8 cellular contexts compared by ENCODE assay signal in the genomic region with DNA sequence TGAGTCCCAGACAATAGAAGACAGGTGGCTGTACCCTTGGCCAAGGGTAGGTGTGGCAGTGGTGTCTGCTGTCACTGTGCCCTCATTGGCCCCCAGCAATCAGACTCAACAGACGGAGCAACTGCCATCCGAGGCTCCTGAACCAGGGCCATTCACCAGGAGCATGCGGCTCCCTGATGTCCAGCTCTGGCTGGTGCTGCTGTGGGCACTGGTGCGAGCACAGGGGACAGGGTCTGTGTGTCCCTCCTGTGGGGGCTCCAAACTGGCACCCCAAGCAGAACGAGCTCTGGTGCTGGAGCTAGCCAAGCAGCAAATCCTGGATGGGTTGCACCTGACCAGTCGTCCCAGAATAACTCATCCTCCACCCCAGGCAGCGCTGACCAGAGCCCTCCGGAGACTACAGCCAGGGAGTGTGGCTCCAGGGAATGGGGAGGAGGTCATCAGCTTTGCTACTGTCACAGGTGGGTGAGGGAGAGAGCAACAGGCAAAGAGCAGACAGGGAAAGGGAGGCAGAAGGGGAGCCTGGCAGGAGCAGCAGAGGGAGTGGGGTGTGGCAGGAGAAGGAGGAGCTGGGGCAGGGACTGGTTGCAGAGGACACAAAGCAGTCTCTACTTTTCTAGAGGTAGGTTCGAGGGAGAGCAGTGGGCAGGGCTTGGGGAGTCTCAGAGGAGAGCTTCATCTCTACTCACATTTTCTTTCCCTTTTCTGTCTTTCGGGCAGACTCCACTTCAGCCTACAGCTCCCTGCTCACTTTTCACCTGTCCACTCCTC. TPM values are rescaled to one million over a fixed set of nuclear protein-coding genes. Genes with fewer than 3 reads are reported as not detected.
DNase-seq lines count a peak whose midpoint lies in the region; FAIRE-seq and TF ChIP-seq lines count a peak whose summit lies in the region.

No MANE protein-coding gene starts in this region.

- H4K20me1 ChIP-seq in OCI-LY3 (ENCODE audit: insufficient read depth, low read length) (no peaks in the 10 kb centered on the region), endothelial cell of umbilical vein (replicated peaks; ENCODE audit: control insufficient read depth, extremely low read depth, insufficient read depth, low read length) (no peaks in the 10 kb centered on the region)

- no peak for DNase-seq in activated T-cell treated with anti-CD3 and anti-CD28 coated beads, Interleukin-2, amount 50 U/mL, for 24 hours
- no peak for DNase-seq in activated T-cell treated with anti-CD3 and anti-CD28 coated beads, Interleukin-2, amount 50 U/mL, for 1 hour
- DNase-seq in endothelial cell of umbilical vein (ENCODE audit: low read depth, low spot score), result no peak
- DNase-seq in spleen, result peak; percentile 68
- DNase-seq in activated effector memory CD4-positive, alpha-beta T cell treated with Interleukin-2 at 50 U/mL for 16 hours, result no peak
- no peak for DNase-seq in NCI-H2081 (lab: John Stamatoyannopoulos, UW)
- DNase-seq in ecto neural progenitor cell (ENCODE audit: low spot score), result no peak

- no peak overlapping the region for H3K27ac ChIP-seq in OCI-LY3 (ENCODE audit: low read length)
- no peak overlapping the region for H3K27ac ChIP-seq in endothelial cell of umbilical vein (ENCODE audit: insufficient read depth, low read depth, low read length)
- no peak overlapping the region for H3K27ac ChIP-seq in spleen

- no peak for FAIRE-seq in endothelial cell of umbilical vein (lab: Jason Lieb, UNC)

- peak overlapping the region; percentile 94 for H3K4me2 ChIP-seq in OCI-LY3 (ENCODE audit: low read length)
- H3K4me2 ChIP-seq in endothelial cell of umbilical vein (ENCODE audit: insufficient read depth, low read length), result no peak overlapping the region

- H3K9me1 ChIP-seq in endothelial cell of umbilical vein (replicated peaks; ENCODE audit: control insufficient read depth, extremely low read depth, insufficient read depth, low read length), result no peaks in the 10 kb centered on the region

- H3K4me3 ChIP-seq in OCI-LY3 (ENCODE audit: low read length) (peak overlapping the region; percentile 75), endothelial cell of umbilical vein (replicated peaks in 1 of 3; ENCODE audit: insufficient read depth in 1 of 3, low read depth in 1 of 3, low read length in 3 of 3) (no peak overlapping the region), spleen (peak overlapping the region in 1 of 8 donors; percentile 35)

- no peaks in the 10 kb centered on the region for H3K9me3 ChIP-seq in OCI-LY3 (ENCODE audit: insufficient read depth, low read length)
- no peaks in the 10 kb centered on the region for H3K9me3 ChIP-seq in endothelial cell of umbilical vein (replicated peaks; ENCODE audit: control insufficient read depth, insufficient read depth, low read length)
- no peaks in the 10 kb centered on the region for H3K9me3 ChIP-seq in spleen

- intact Hi-C loops in endothelial cell of umbilical vein (cut with micrococcal nuclease) (no loop called here), spleen (cut with DNase I; ENCODE audit: low total_unique reads) (no loop called here)

- no peaks in the 10 kb centered on the region for H3K36me3 ChIP-seq in OCI-LY3 (replicated peaks; ENCODE audit: low read depth, low read length)
- H3K36me3 ChIP-seq in endothelial cell of umbilical vein (ENCODE audit: control insufficient read depth in 2 of 2, extremely low read depth in 1 of 2, insufficient read depth in 2 of 2, low read length in 2 of 2), result no peaks in the 10 kb centered on the region
- H3K36me3 ChIP-seq in spleen, result no peaks in the 10 kb centered on the region

- H3K27me3 ChIP-seq in OCI-LY3 (ENCODE audit: low read depth, low read length) (no peaks in the 10 kb centered on the region), endothelial cell of umbilical vein (ENCODE audit: control insufficient read depth in 2 of 2, insufficient read depth in 2 of 2, low read length in 2 of 2) (peaks cover 0 to 3% of the 10 kb centered on the region in 2 experiments), spleen (replicated peaks in 1 of 7) (peaks cover 0 to 17% (median 0%) of the 10 kb centered on the region in 7 donors)

- H3K4me1 Mint-ChIP-seq in activated T-cell treated with anti-CD3 and anti-CD28 coated beads, Interleukin-2, amount 50 U/mL, for 24 hours (ENCODE audit: low read depth), result peaks cover 55% of the 10 kb centered on the region

- peaks cover 7% of the 10 kb centered on the region for H3K27me3 Mint-ChIP-seq in activated T-cell treated with anti-CD3 and anti-CD28 coated beads, Interleukin-2, amount 50 U/mL, for 24 hours

- CTCF ChIA-PET in endothelial cell of umbilical vein (lab: Charles Lee), result interaction anchor here (0.6 to 7.9 kb wide), 20 partner anchors 10 to 213 kb away, joined by 3 to 394 read pairs (median 4); no protein-coding TSS in a partner anchor

- no peaks in the 10 kb centered on the region for H3K36me3 Mint-ChIP-seq in activated T-cell treated with anti-CD3 and anti-CD28 coated beads, Interleukin-2, amount 50 U/mL, for 24 hours (ENCODE audit: low read depth)

- dilution Hi-C loops in endothelial cell of umbilical vein (cut with MboI; ENCODE audit: extremely low pct_ligation_motif_present, low sequenced_read_pairs), result no loop called here

- H3K4me1 ChIP-seq in OCI-LY3 (ENCODE audit: low read length) (peaks cover 38% of the 10 kb centered on the region), endothelial cell of umbilical vein (ENCODE audit: control insufficient read depth, extremely low read depth, insufficient read depth, low read length) (peaks cover 11% of the 10 kb centered on the region), spleen (peaks cover 14 to 46% (median 20%) of the 10 kb centered on the region in 6 donors)

- H3K4me3 Mint-ChIP-seq in activated T-cell treated with anti-CD3 and anti-CD28 coated beads, Interleukin-2, amount 50 U/mL, for 24 hours, result peak overlapping the region; percentile 76

- no TSS peak for BruUV-seq in endothelial cell of umbilical vein (replicated peaks; lab: Mats Ljungman, UMichigan)

- WGBS in spleen, 5 donors, result 56 to 67% (median 63%) methylated on average over 5 to 10 of the region's 10 CpGs

- TF ChIP-seq POLR2A in endothelial cell of umbilical vein (IDR thresholded peaks at IDR 0.05; ENCODE audit: low read depth, low read length) (no peak), spleen (IDR thresholded peaks at IDR 0.05) (no peak)

- POLR2A ChIA-PET in endothelial cell of umbilical vein (lab: Charles Lee), result no interaction called here

- H3K9me3 Mint-ChIP-seq in activated T-cell treated with anti-CD3 and anti-CD28 coated beads, Interleukin-2, amount 50 U/mL, for 24 hours, result no peaks in the 10 kb centered on the region

- H3K27ac Mint-ChIP-seq in activated T-cell treated with anti-CD3 and anti-CD28 coated beads, Interleukin-2, amount 50 U/mL, for 24 hours, result peak overlapping the region; percentile 54

- no peak for TF ChIP-seq CTCF in OCI-LY3 (IDR thresholded peaks at IDR 0.05; ENCODE audit: low read depth, low read length)
- TF ChIP-seq CTCF in endothelial cell of umbilical vein (IDR thresholded peaks at IDR 0.05; ENCODE audit: extremely low read depth in 1 of 2, insufficient read depth in 1 of 2, low read depth in 1 of 2, low read length in 2 of 2), result no peak
- no peak for TF ChIP-seq CTCF in spleen (IDR thresholded peaks at IDR 0.05 in 8 of 11, conservative IDR thresholded peaks at IDR 0.05 in 3 of 11)

- H3K9ac ChIP-seq in OCI-LY3 (ENCODE audit: low read length), result peak overlapping the region; percentile 46
- no peak overlapping the region for H3K9ac ChIP-seq in endothelial cell of umbilical vein (replicated peaks; ENCODE audit: extremely low read depth, insufficient read depth, low read length)

- H3K79me2 ChIP-seq in OCI-LY3 (ENCODE audit: low read length), result no peaks in the 10 kb centered on the region
- no peaks in the 10 kb centered on the region for H3K79me2 ChIP-seq in endothelial cell of umbilical vein (ENCODE audit: control insufficient read depth, insufficient read depth, low read length)

- peak overlapping the region; percentile 77 for H2AFZ ChIP-seq in OCI-LY3 (ENCODE audit: low read depth, low read length)
- peak overlapping the region; percentile 9 for H2AFZ ChIP-seq in endothelial cell of umbilical vein (ENCODE audit: low read depth, low read length)

RNA-seq across cellular contexts. Expression of a gene that starts 0.5 kb away (rescaled TPM):
- total RNA-seq in endothelial cell of umbilical vein, result not detected in 2 replicates
- polyA plus RNA-seq in endothelial cell of umbilical vein, result not detected in 2 replicates
- polyA plus RNA-seq in endothelial cell of umbilical vein (2011; cell fraction: cytosol; rRNA removed), result not detected in 2 replicates
- polyA plus RNA-seq in endothelial cell of umbilical vein (2011; cell fraction: nucleus; rRNA removed), result not detected in 2 replicates
- polyA plus RNA-seq in endothelial cell of umbilical vein (2012), result not detected in 2 replicates
- polyA minus RNA-seq in endothelial cell of umbilical vein, result 0.15 and 0.63 TPM in 2 replicates
- polyA minus RNA-seq in endothelial cell of umbilical vein (2011; cell fraction: cytosol; rRNA and poly(A)+ RNA removed), result 2.9 TPM
- polyA minus RNA-seq in endothelial cell of umbilical vein (2011; cell fraction: nucleus; rRNA and poly(A)+ RNA removed), result not detected in 2 replicates
- not detected for total RNA-seq in spleen
- under 1 TPM in 1 of 3 donors, not detected in 2; 0.02 TPM for polyA plus RNA-seq in spleen

RNA-seq across cellular contexts. Expression of a gene that starts 4.0 kb away (rescaled TPM):
- total RNA-seq in endothelial cell of umbilical vein, result 0.29 and 1.1 TPM in 2 replicates
- 0.10 and 0.14 TPM in 2 replicates for polyA plus RNA-seq in endothelial cell of umbilical vein
- polyA plus RNA-seq in endothelial cell of umbilical vein (2011; cell fraction: cytosol; rRNA removed), result 0.09 and 0.14 TPM in 2 replicates
- 0.55 and 0.73 TPM in 2 replicates for polyA plus RNA-seq in endothelial cell of umbilical vein (2011; cell fraction: nucleus; rRNA removed)
- polyA plus RNA-seq in endothelial cell of umbilical vein (2012), result 0.25 TPM in 1 of 2 replicates, not detected in the other
- not detected in 2 replicates for polyA minus RNA-seq in endothelial cell of umbilical vein
- 0.41 TPM for polyA minus RNA-seq in endothelial cell of umbilical vein (2011; cell fraction: cytosol; rRNA and poly(A)+ RNA removed)
- polyA minus RNA-seq in endothelial cell of umbilical vein (2011; cell fraction: nucleus; rRNA and poly(A)+ RNA removed), result not detected in 2 replicates
- 1 to 10 TPM in 4 of 7 donors, under 1 TPM in 3; 0.46 to 3.6 (median 1.1) TPM for total RNA-seq in spleen
- 1 to 10 TPM in 1 of 3 donors, under 1 TPM in 2; 0.63 to 1.2 (median 0.77) TPM for polyA plus RNA-seq in spleen

RNA-seq across cellular contexts. Expression of a gene that starts 21.0 kb away (rescaled TPM):
- total RNA-seq in endothelial cell of umbilical vein (not detected in 2 replicates), spleen (under 1 TPM in 1 of 7 donors, not detected in 6; 0.19 TPM)
- polyA plus RNA-seq in endothelial cell of umbilical vein (0.08 TPM in 1 of 2 replicates, not detected in the other), spleen (not detected)
- not detected in 2 replicates for polyA plus RNA-seq in endothelial cell of umbilical vein (2011; cell fraction: cytosol; rRNA removed)
- polyA plus RNA-seq in endothelial cell of umbilical vein (2011; cell fraction: nucleus; rRNA removed), result not detected in 2 replicates
- polyA plus RNA-seq in endothelial cell of umbilical vein (2012), result not detected in 2 replicates
- not detected in 2 replicates for polyA minus RNA-seq in endothelial cell of umbilical vein
- polyA minus RNA-seq in endothelial cell of umbilical vein (2011; cell fraction: cytosol; rRNA and poly(A)+ RNA removed), result not detected
- 0.29 TPM in 1 of 2 replicates, not detected in the other for polyA minus RNA-seq in endothelial cell of umbilical vein (2011; cell fraction: nucleus; rRNA and poly(A)+ RNA removed)

RNA-seq across cellular contexts. Expression of a gene that starts 24.1 kb away (rescaled TPM):
- 0.38 TPM in 1 of 2 replicates, not detected in the other for total RNA-seq in endothelial cell of umbilical vein
- 0.25 and 0.35 TPM in 2 replicates for polyA plus RNA-seq in endothelial cell of umbilical vein
- 0.18 and 0.20 TPM in 2 replicates for polyA plus RNA-seq in endothelial cell of umbilical vein (2011; cell fraction: cytosol; rRNA removed)
- 0.41 and 0.66 TPM in 2 replicates for polyA plus RNA-seq in endothelial cell of umbilical vein (2011; cell fraction: nucleus; rRNA removed)
- polyA plus RNA-seq in endothelial cell of umbilical vein (2012), result 0.30 TPM in 1 of 2 replicates, not detected in the other
- 1.0 and 1.8 TPM in 2 replicates for polyA minus RNA-seq in endothelial cell of umbilical vein
- polyA minus RNA-seq in endothelial cell of umbilical vein (2011; cell fraction: cytosol; rRNA and poly(A)+ RNA removed), result not detected
- polyA minus RNA-seq in endothelial cell of umbilical vein (2011; cell fraction: nucleus; rRNA and poly(A)+ RNA removed), result not detected in 2 replicates
- total RNA-seq in spleen, result 100 to 1,000 TPM; 148 to 328 (median 226) TPM
- polyA plus RNA-seq in spleen, result 100 to 1,000 TPM; 190 to 400 (median 251) TPM

RNA-seq across cellular contexts. Expression of a gene that starts 24.7 kb away (rescaled TPM):
- 31.3 and 36.6 TPM in 2 replicates for total RNA-seq in endothelial cell of umbilical vein
- 26.1 and 28.0 TPM in 2 replicates for polyA plus RNA-seq in endothelial cell of umbilical vein
- polyA plus RNA-seq in endothelial cell of umbilical vein (2011; cell fraction: cytosol; rRNA removed), result 16.4 and 16.5 TPM in 2 replicates
- polyA plus RNA-seq in endothelial cell of umbilical vein (2011; cell fraction: nucleus; rRNA removed), result 29.0 and 36.6 TPM in 2 replicates
- 17.8 and 22.1 TPM in 2 replicates for polyA plus RNA-seq in endothelial cell of umbilical vein (2012)
- polyA minus RNA-seq in endothelial cell of umbilical vein, result 17.5 and 26.7 TPM in 2 replicates
- 3.9 TPM for polyA minus RNA-seq in endothelial cell of umbilical vein (2011; cell fraction: cytosol; rRNA and poly(A)+ RNA removed)
- 11.1 and 13.8 TPM in 2 replicates for polyA minus RNA-seq in endothelial cell of umbilical vein (2011; cell fraction: nucleus; rRNA and poly(A)+ RNA removed)
- total RNA-seq in spleen, result 10 to 100 TPM; 46.1 to 90.8 (median 61.2) TPM
- polyA plus RNA-seq in spleen, result 10 to 100 TPM; 11.3 to 16.9 (median 13.2) TPM
